12 cellular contexts compared by ENCODE assay signal in the genomic region with DNA sequence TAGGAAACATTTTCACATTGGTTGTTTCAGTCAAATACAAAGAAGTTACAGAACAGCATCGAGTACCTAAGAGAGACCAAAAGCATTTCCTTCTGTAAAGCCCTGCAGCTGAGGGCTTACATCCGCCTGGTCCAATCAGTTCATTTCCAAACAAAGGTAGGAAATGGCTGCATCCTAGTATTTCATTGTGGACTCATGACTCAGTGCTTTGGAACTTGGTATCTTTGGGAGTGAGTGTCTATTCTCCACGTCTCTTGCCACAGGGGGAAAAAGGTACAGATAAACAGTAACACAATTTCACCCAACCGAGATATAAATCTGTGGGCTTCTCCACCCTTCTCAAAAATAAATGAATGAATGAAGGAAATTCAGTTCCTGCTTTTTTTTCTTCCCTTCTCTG.
DNase-seq lines count a peak whose midpoint lies in the region; ATAC-seq and TF ChIP-seq lines count a peak whose summit lies in the region.
"Had no signal": no experiment of that assay in that cellular context is flagged by ENCODE, and none has a peak within 500 bp of the region (broad histone marks: within the 10 kb centered on the region; RNA-seq: fewer than 3 reads in every experiment).

No MANE protein-coding gene starts in this region.

- no peaks in the 10 kb centered on the region for H3K27me3 ChIP-seq in foreskin keratinocyte
- no peaks in the 10 kb centered on the region for H3K27me3 ChIP-seq in neural progenitor cell

- H3K27me3 Mint-ChIP-seq in neural progenitor cell (ENCODE audit: insufficient read depth, low read depth): no peaks in the 10 kb centered on the region
- H3K27me3 Mint-ChIP-seq in naive thymus-derived CD8-positive, alpha-beta T cell: peaks cover 0 to 8% (median 2%) of the 10 kb centered on the region in 5 donors

- H3K9ac ChIP-seq in ES-I3 (ENCODE audit: low read depth, low read length) (peak overlapping the region; percentile 7; the same call in 1 of the 2 replicates), neural progenitor cell (no peak overlapping the region)

- no peak overlapping the region for H3K27ac ChIP-seq in foreskin keratinocyte
- H3K27ac ChIP-seq in neural progenitor cell: no peak overlapping the region

- no peak overlapping the region for H3K4me2 ChIP-seq in neural progenitor cell

- DNase-seq in RKO (ENCODE audit: low spot score) (peak; percentile 15), foreskin keratinocyte (peak; percentile 85 to 91), neural progenitor cell (ENCODE audit: low spot score) (peak; percentile 15), DMS153 (lab: John Stamatoyannopoulos, UW) (no peak), NCI-H2029 (lab: John Stamatoyannopoulos, UW) (no peak), NCI-H1105 (lab: John Stamatoyannopoulos, UW) (no peak)
- DNase-seq in naive thymus-derived CD8-positive, alpha-beta T cell: no peak
- DNase-seq: activated T-cell treated with anti-CD3 and anti-CD28 coated beads, Interleukin-2, amount 50 U/mL, for 48 hours; effector memory CD4-positive, alpha-beta T cell; nephron progenitor cell had no signal

- peaks cover 31% of the 10 kb centered on the region for H3K4me1 ChIP-seq in ES-I3 (ENCODE audit: insufficient read depth, low read length)
- peaks cover 30% of the 10 kb centered on the region for H3K4me1 ChIP-seq in foreskin keratinocyte
- no peaks in the 10 kb centered on the region for H3K4me1 ChIP-seq in neural progenitor cell

- POLR2A ChIA-PET in naive thymus-derived CD8-positive, alpha-beta T cell (lab: Charles Lee): no interaction called here

- ATAC-seq in foreskin keratinocyte: peak; percentile 95
- ATAC-seq in naive thymus-derived CD8-positive, alpha-beta T cell: no peak

- H4K20me1 ChIP-seq in neural progenitor cell (ENCODE audit: low read depth): no peaks in the 10 kb centered on the region

- H3K9me3 ChIP-seq in ES-I3 (ENCODE audit: control insufficient read depth, insufficient read depth, low read length) (no peaks in the 10 kb centered on the region), neural progenitor cell (ENCODE audit: low read depth) (no peaks in the 10 kb centered on the region)

- no peaks in the 10 kb centered on the region for H3F3A ChIP-seq in neural progenitor cell (ENCODE audit: low read depth)

- H3K79me2 ChIP-seq in neural progenitor cell (ENCODE audit: low read depth): no peaks in the 10 kb centered on the region

- H3K9me3 Mint-ChIP-seq in neural progenitor cell: no peaks in the 10 kb centered on the region
- H3K9me3 Mint-ChIP-seq in naive thymus-derived CD8-positive, alpha-beta T cell: peaks cover 0 to 3% (median 0%) of the 10 kb centered on the region in 9 donors
- H3K9me3 Mint-ChIP-seq: nephron progenitor cell had no signal

- H3K27ac Mint-ChIP-seq in neural progenitor cell: no peak overlapping the region
- no peak overlapping the region for H3K27ac Mint-ChIP-seq in naive thymus-derived CD8-positive, alpha-beta T cell
- H3K27ac Mint-ChIP-seq: CD14-positive monocyte had no signal

- H3K4me3 ChIP-seq in neural progenitor cell: no peak overlapping the region

- H2AFZ ChIP-seq in neural progenitor cell (replicated peaks): peak overlapping the region; percentile 60

- H3K4me3 Mint-ChIP-seq in neural progenitor cell: no peak overlapping the region
- H3K4me3 Mint-ChIP-seq in naive thymus-derived CD8-positive, alpha-beta T cell: no peak overlapping the region
- H3K4me3 Mint-ChIP-seq: CD14-positive monocyte, nephron progenitor cell had no signal

- peaks cover 24% of the 10 kb centered on the region for H3K4me1 Mint-ChIP-seq in neural progenitor cell
- H3K4me1 Mint-ChIP-seq in naive thymus-derived CD8-positive, alpha-beta T cell: no peaks in the 10 kb centered on the region
- H3K4me1 Mint-ChIP-seq: CD14-positive monocyte had no signal

- H3K36me3 ChIP-seq in ES-I3 (ENCODE audit: insufficient read depth, low read length) (no peaks in the 10 kb centered on the region), neural progenitor cell (no peaks in the 10 kb centered on the region)

- TF ChIP-seq CTCF in foreskin keratinocyte (conservative IDR thresholded peaks at IDR 0.05) (no peak), neural progenitor cell (IDR thresholded peaks at IDR 0.05) (no peak)

- H3K36me3 Mint-ChIP-seq in neural progenitor cell: no peaks in the 10 kb centered on the region
- no peaks in the 10 kb centered on the region for H3K36me3 Mint-ChIP-seq in naive thymus-derived CD8-positive, alpha-beta T cell
- H3K36me3 Mint-ChIP-seq: CD14-positive monocyte had no signal

Comparison
In these comparisons a context has a peak if more than half of its experiments do, and no peak if none do; other contexts are left out.
1. DNase-seq: peak in RKO (single experiment), foreskin keratinocyte (2 of 2) and neural progenitor cell (single experiment); none in DMS153 (single experiment), naive thymus-derived CD8-positive, alpha-beta T cell (0 of 10), NCI-H2029 (single experiment) and NCI-H1105 (single experiment).